ENCODE assay signal across 8 cellular contexts in the genomic region with DNA sequence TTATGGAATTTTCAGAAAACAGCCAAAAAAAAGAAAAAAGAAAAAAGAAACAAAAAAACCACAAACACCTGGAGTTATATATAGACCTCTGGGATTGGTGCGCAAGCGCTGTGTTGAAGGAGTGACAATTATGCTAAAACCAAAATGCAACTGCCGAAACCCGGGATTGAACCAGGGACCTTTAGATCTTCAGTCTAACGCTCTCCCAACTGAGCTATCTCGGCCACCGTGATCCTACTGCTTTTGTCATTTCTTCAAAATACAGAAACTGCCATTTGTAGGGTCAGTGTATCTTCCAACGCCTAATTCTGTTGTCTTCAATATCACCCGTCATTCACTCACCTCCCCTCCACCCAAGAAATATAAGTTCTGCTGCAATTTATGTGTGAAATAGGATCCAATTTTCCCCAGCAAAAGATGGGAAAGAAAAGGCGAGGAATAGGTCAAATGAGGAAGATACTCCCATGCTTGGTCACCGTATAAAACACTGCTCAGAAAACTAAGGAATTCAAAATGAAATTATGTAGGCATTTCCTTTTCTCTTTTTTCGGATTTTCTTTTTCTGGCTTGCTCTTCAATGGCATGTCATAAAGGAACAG.
DNase-seq lines count a peak whose midpoint lies in the region; ATAC-seq lines count a peak whose summit lies in the region.

No MANE protein-coding gene starts in this region.

- peaks cover 91% of the 10 kb centered on the region for H3K27me3 Mint-ChIP-seq in stimulated activated naive CD8-positive, alpha-beta T cell treated with anti-CD3 and anti-CD28 coated beads, Interleukin-15, Interleukin-2, amounts not matched to agents 100 ng/mL and 50 ng/mL, for 24 hours
- H3K27me3 Mint-ChIP-seq in naive thymus-derived CD4-positive, alpha-beta T cell: peaks cover 83 to 95% (median 90%) of the 10 kb centered on the region in 5 donors

- ATAC-seq in naive thymus-derived CD4-positive, alpha-beta T cell: no peak
- ATAC-seq in GM19023 (IDR thresholded peaks at IDR 0.05; ENCODE audit: unreplicated experiment) (no peak), HG02884 (IDR thresholded peaks at IDR 0.05; ENCODE audit: unreplicated experiment) (no peak)

- peaks cover 21% of the 10 kb centered on the region for H3K9me3 Mint-ChIP-seq in stimulated activated naive CD8-positive, alpha-beta T cell treated with anti-CD3 and anti-CD28 coated beads, Interleukin-15, Interleukin-2, amounts not matched to agents 100 ng/mL and 50 ng/mL, for 24 hours
- peaks cover 3 to 92% (median 46%) of the 10 kb centered on the region in 11 donors for H3K9me3 Mint-ChIP-seq in naive thymus-derived CD4-positive, alpha-beta T cell

- no peaks in the 10 kb centered on the region for H3K4me1 ChIP-seq in naive thymus-derived CD4-positive, alpha-beta T cell (ENCODE audit: control insufficient read depth in 2 of 2, insufficient read depth in 2 of 2, low read length in 2 of 2)

- no peak overlapping the region for H3K4me3 ChIP-seq in naive thymus-derived CD4-positive, alpha-beta T cell (ENCODE audit: low read length)

- peaks cover 26 to 31% of the 10 kb centered on the region in 2 donors for H3K27me3 ChIP-seq in naive thymus-derived CD4-positive, alpha-beta T cell (ENCODE audit: control insufficient read depth in 2 of 2, insufficient read depth in 2 of 2, low read length in 2 of 2)

- DNase-seq in AG20443 (ENCODE audit: low spot score) (peak; percentile 36), HK-2 (ENCODE audit: unreplicated experiment) (peak; percentile 79), SHP77 (lab: John Stamatoyannopoulos, UW) (peak; percentile 61 to 78), fibroblast of gingiva (ENCODE audit: low read depth) (peak; percentile 42)
- DNase-seq in naive thymus-derived CD4-positive, alpha-beta T cell: no peak

- no peak overlapping the region for H3K27ac ChIP-seq in naive thymus-derived CD4-positive, alpha-beta T cell (ENCODE audit: low read depth, low read length)

- CTCF ChIA-PET in naive thymus-derived CD4-positive, alpha-beta T cell (lab: Charles Lee): no interaction called here

- peak overlapping the region; percentile 70 for H3K4me3 Mint-ChIP-seq in stimulated activated naive CD8-positive, alpha-beta T cell treated with anti-CD3 and anti-CD28 coated beads, Interleukin-15, Interleukin-2, amounts not matched to agents 100 ng/mL and 50 ng/mL, for 24 hours
- peak overlapping the region in 4 of 10 donors; percentile 2 to 43 (median 13) for H3K4me3 Mint-ChIP-seq in naive thymus-derived CD4-positive, alpha-beta T cell

- no peaks in the 10 kb centered on the region for H3K36me3 ChIP-seq in naive thymus-derived CD4-positive, alpha-beta T cell (ENCODE audit: control insufficient read depth in 2 of 3, insufficient read depth in 3 of 3, low read length in 3 of 3)

- H3K36me3 Mint-ChIP-seq in stimulated activated naive CD8-positive, alpha-beta T cell treated with anti-CD3 and anti-CD28 coated beads, Interleukin-15, Interleukin-2, amounts not matched to agents 100 ng/mL and 50 ng/mL, for 24 hours (ENCODE audit: low read depth): peaks cover 18% of the 10 kb centered on the region
- peaks cover 0 to 15% (median 0%) of the 10 kb centered on the region in 5 donors for H3K36me3 Mint-ChIP-seq in naive thymus-derived CD4-positive, alpha-beta T cell

- intact Hi-C loops in naive thymus-derived CD4-positive, alpha-beta T cell (cut with micrococcal nuclease): no loop called here

- no peak overlapping the region for H3K27ac Mint-ChIP-seq in stimulated activated naive CD8-positive, alpha-beta T cell treated with anti-CD3 and anti-CD28 coated beads, Interleukin-15, Interleukin-2, amounts not matched to agents 100 ng/mL and 50 ng/mL, for 24 hours
- H3K27ac Mint-ChIP-seq in naive thymus-derived CD4-positive, alpha-beta T cell: peak overlapping the region in 3 of 9 donors; percentile 31 to 49 (median 33)

- H3K4me1 Mint-ChIP-seq in stimulated activated naive CD8-positive, alpha-beta T cell treated with anti-CD3 and anti-CD28 coated beads, Interleukin-15, Interleukin-2, amounts not matched to agents 100 ng/mL and 50 ng/mL, for 24 hours (ENCODE audit: low read depth): peaks cover 15% of the 10 kb centered on the region
- peaks cover 0 to 30% (median 7%) of the 10 kb centered on the region in 7 donors for H3K4me1 Mint-ChIP-seq in naive thymus-derived CD4-positive, alpha-beta T cell

- POLR2A ChIA-PET in naive thymus-derived CD4-positive, alpha-beta T cell (lab: Charles Lee): no interaction called here

- H3K9me3 ChIP-seq in naive thymus-derived CD4-positive, alpha-beta T cell (ENCODE audit: control insufficient read depth in 2 of 3, low read length in 3 of 3): peaks cover 0 to 22% (median 6%) of the 10 kb centered on the region in 3 experiments

Comparison
In these comparisons a context has a peak if more than half of its experiments do, and no peak if none do; other contexts are left out.
1. DNase-seq: peak in AG20443 (single experiment), HK-2 (single experiment), SHP77 (2 of 2) and fibroblast of gingiva (single experiment); none in naive thymus-derived CD4-positive, alpha-beta T cell (0 of 9).